18 cellular contexts compared by ENCODE assay signal in genomic region chr9:137158625-137159024, GRCh38. TPM values are rescaled to one million over a fixed set of nuclear protein-coding genes. Genes with fewer than 3 reads are reported as not detected.
"Had no signal": no experiment of that assay in that cellular context is flagged by ENCODE, and none has a peak within 500 bp of the region (broad histone marks: within the 10 kb centered on the region; RNA-seq: fewer than 3 reads in every experiment).

No MANE protein-coding gene starts in this region.

- H3K4me1 ChIP-seq: parathyroid adenoma had no signal

- H3K4me3 ChIP-seq: adrenal gland, mucosa of descending colon had no signal

- H3K9me3 ChIP-seq: adrenal gland, mucosa of descending colon had no signal

- H3K79me2 ChIP-seq: parathyroid adenoma had no signal

- H3K27ac ChIP-seq: adrenal gland, parathyroid adenoma, VCaP had no signal

- H3K36me3 ChIP-seq: adrenal gland had no signal

- H2AFZ ChIP-seq: parathyroid adenoma had no signal

- DNase-seq: activated CD4-positive, alpha-beta memory T cell treated with anti-CD3 and anti-CD28 coated beads, Interleukin-2, amount 10 ng/mL, durations not matched to agents 7 days and 5 days; activated effector memory CD4-positive, alpha-beta T cell treated with Interleukin-2 at 50 U/mL for 16 hours; activated T-cell treated with anti-CD3 and anti-CD28 coated beads, Interleukin-2, amount 50 U/mL, for 4 hours; adrenal gland; endodermal cell; head of caudate nucleus; kidney glomerular epithelial cell; left ventricle myocardium superior; naive thymus-derived CD4-positive, alpha-beta T cell; retina had no signal

- H3K9ac ChIP-seq: parathyroid adenoma had no signal

RNA-seq across cellular contexts. Expression of gene LRRC26, which starts 11.2 kb away (rescaled TPM):
- total RNA-seq: activated CD4-positive, alpha-beta memory T cell treated with anti-CD3 and anti-CD28 coated beads, Interleukin-2, amount 10 ng/mL, durations not matched to agents 7 days and 5 days; adrenal gland; chondrocyte; dermis microvascular lymphatic vessel endothelial cell; epithelial cell of proximal tubule; left ventricle myocardium superior; urinary bladder had no signal
- polyA plus RNA-seq: adrenal gland; naive thymus-derived CD4-positive, alpha-beta T cell; urinary bladder had no signal

RNA-seq across cellular contexts. Expression of gene TMEM210, which starts 13.2 kb away (rescaled TPM):
- total RNA-seq: activated CD4-positive, alpha-beta memory T cell treated with anti-CD3 and anti-CD28 coated beads, Interleukin-2, amount 10 ng/mL, durations not matched to agents 7 days and 5 days; activated T-cell treated with anti-CD3 and anti-CD28 coated beads, Interleukin-2, amount 50 U/mL, for 4 hours; adrenal gland; chondrocyte; dermis microvascular lymphatic vessel endothelial cell; epithelial cell of proximal tubule; frontal cortex; left ventricle myocardium superior; naive thymus-derived CD4-positive, alpha-beta T cell; urinary bladder had no signal
- polyA plus RNA-seq: adrenal gland; naive thymus-derived CD4-positive, alpha-beta T cell; urinary bladder had no signal

RNA-seq across cellular contexts. Expression of gene GRIN1, which starts 19.7 kb away (rescaled TPM):
- total RNA-seq: dermis microvascular lymphatic vessel endothelial cell; epithelial cell of proximal tubule; left ventricle myocardium superior; naive thymus-derived CD4-positive, alpha-beta T cell had no signal
- polyA plus RNA-seq: naive thymus-derived CD4-positive, alpha-beta T cell had no signal
